ENCODE assay signal across 19 cellular contexts in genomic region chr11:133939558-133939957, GRCh38. TPM values are rescaled to one million over a fixed set of nuclear protein-coding genes. Genes with fewer than 3 reads are reported as not detected.
DNase-seq lines count a peak whose midpoint lies in the region; ATAC-seq, FAIRE-seq and TF ChIP-seq lines count a peak whose summit lies in the region.
"Had no signal": no experiment of that assay in that cellular context is flagged by ENCODE, and none has a peak within 500 bp of the region (broad histone marks: within the 10 kb centered on the region; RNA-seq: fewer than 3 reads in every experiment).

No MANE protein-coding gene starts in this region.

- CTCF ChIA-PET in H1 (lab: Charles Lee; ENCODE audit: partially characterized antibody), result interaction anchor here (0.9 to 3.3 kb wide), 4 partner anchors 8 to 91 kb away, joined by 3 to 21 read pairs (median 3); no protein-coding TSS in a partner anchor

- H2BK120ac ChIP-seq in H1 (replicated peaks; ENCODE audit: low read depth, low read length), result no peak overlapping the region
- no peak overlapping the region for H2BK120ac ChIP-seq in trophoblast cell (ENCODE audit: insufficient read depth, low read length, poor library complexity)

- H3K27me3 ChIP-seq in WERI-Rb-1 (ENCODE audit: insufficient read depth, low read depth, severe bottlenecking) (no peaks in the 10 kb centered on the region), H1 (replicated peaks in 1 of 4; ENCODE audit: control insufficient read depth in 3 of 4, extremely low read depth in 1 of 4, insufficient read depth in 3 of 4, low read length in 3 of 4) (no peaks in the 10 kb centered on the region), trophoblast cell (ENCODE audit: insufficient read depth, low read length) (no peaks in the 10 kb centered on the region)
- H3K27me3 ChIP-seq: BE2C had no signal

- H3K36me3 ChIP-seq in WERI-Rb-1, result peaks cover 57% of the 10 kb centered on the region
- peaks cover 0 to 19% (median 13%) of the 10 kb centered on the region in 4 experiments; a peak in 5 of 8 replicates for H3K36me3 ChIP-seq in H1 (ENCODE audit: control insufficient read depth in 2 of 4, insufficient read depth in 4 of 4, low read length in 3 of 4)
- H3K36me3 ChIP-seq in trophoblast cell (ENCODE audit: control insufficient read depth in 1 of 2, insufficient read depth in 2 of 2, low read length in 2 of 2), result no peaks in the 10 kb centered on the region
- H3K36me3 ChIP-seq: HAP-1 had no signal

- intact Hi-C loops in Right ventricle myocardium inferior (cut with DNase I), result no loop called here
- intact Hi-C loops in left ventricle myocardium superior (cut with micrococcal nuclease), result no loop called here

- no peaks in the 10 kb centered on the region for H3K23me2 ChIP-seq in H1 (ENCODE audit: low read depth, low read length)

- H3K18ac ChIP-seq in H1 (ENCODE audit: extremely low read depth, low read length) (no peak overlapping the region), trophoblast cell (ENCODE audit: low read length) (no peak overlapping the region)

- H2BK5ac ChIP-seq in H1 (ENCODE audit: low read depth, low read length), result peak overlapping the region; percentile 60; the same call in 1 of the 2 replicates
- no peak overlapping the region for H2BK5ac ChIP-seq in trophoblast cell (ENCODE audit: low read depth, low read length, poor library complexity)

- ATAC-seq in Right ventricle myocardium inferior, result no peak
- no peak for ATAC-seq in left ventricle myocardium superior
- ATAC-seq in HG02938 (IDR thresholded peaks at IDR 0.05; ENCODE audit: unreplicated experiment), result no peak
- ATAC-seq: K562 had no signal

- H2BK20ac ChIP-seq in H1 (ENCODE audit: low read length), result no peak overlapping the region

- H2AK5ac ChIP-seq in H1 (ENCODE audit: low read depth, low read length), result no peak overlapping the region; the same call in 1 of the 2 replicates
- no peak overlapping the region for H2AK5ac ChIP-seq in trophoblast cell (ENCODE audit: low read length)

- no peak overlapping the region for H2BK15ac ChIP-seq in H1 (ENCODE audit: low read length)

- H3K27ac ChIP-seq in WERI-Rb-1, result peak overlapping the region; percentile 60; the same call in 1 of the 2 replicates
- no peak overlapping the region for H3K27ac ChIP-seq in H1 (ENCODE audit: low read depth, low read length)
- H3K27ac ChIP-seq in trophoblast cell (ENCODE audit: low read depth, low read length), result no peak overlapping the region
- H3K27ac ChIP-seq: HL-60 had no signal

- H3K4me3 ChIP-seq in WERI-Rb-1 (ENCODE audit: low read depth, low read length), result no peak overlapping the region
- no peak overlapping the region for H3K4me3 ChIP-seq in H1 (ENCODE audit: extremely low read depth in 1 of 4, insufficient read depth in 2 of 4, low read depth in 3 of 4, low read length in 4 of 4)
- peak overlapping the region; percentile 6 for H3K4me3 ChIP-seq in trophoblast cell (ENCODE audit: low read depth, low read length)
- H3K4me3 ChIP-seq: HAP-1, K562 had no signal

- H3K9me3 ChIP-seq in WERI-Rb-1 (ENCODE audit: severe bottlenecking) (no peaks in the 10 kb centered on the region), H1 (ENCODE audit: insufficient read depth in 2 of 2, low read depth in 1 of 2, low read length in 1 of 2) (peaks cover 0 to 7% of the 10 kb centered on the region in 2 experiments; a peak in 1 of 4 replicates), trophoblast cell (ENCODE audit: insufficient read depth, low read depth, low read length) (peaks cover 12% of the 10 kb centered on the region)
- H3K9me3 ChIP-seq: BE2C, HAP-1 had no signal

- H3K4me1 ChIP-seq in H1 (replicated peaks in 1 of 4; ENCODE audit: control insufficient read depth in 3 of 4, insufficient read depth in 4 of 4, low read length in 3 of 4) (no peaks in the 10 kb centered on the region; a peak in 1 of 7 replicates), trophoblast cell (ENCODE audit: control insufficient read depth in 1 of 2, insufficient read depth in 2 of 2, low read length in 2 of 2) (peaks cover 6 to 8% of the 10 kb centered on the region in 2 experiments)
- H3K4me1 ChIP-seq: HAP-1 had no signal

- H3K79me1 ChIP-seq in H1 (ENCODE audit: low read depth, low read length) (peaks cover 11% of the 10 kb centered on the region; the same call in 1 of the 2 replicates), trophoblast cell (ENCODE audit: low read length) (no peaks in the 10 kb centered on the region)

- no peak overlapping the region for H3K23ac ChIP-seq in H1 (ENCODE audit: insufficient read length)
- H3K23ac ChIP-seq in trophoblast cell (ENCODE audit: low read length), result no peak overlapping the region

- H3K79me2 ChIP-seq in H1 (ENCODE audit: control insufficient read depth in 1 of 2, insufficient read depth in 2 of 2, low read length in 2 of 2) (peaks cover 0 to 4% of the 10 kb centered on the region in 2 experiments; a peak in 1 of 4 replicates), trophoblast cell (ENCODE audit: control insufficient read depth, insufficient read depth, low read length, poor library complexity) (no peaks in the 10 kb centered on the region)

- FAIRE-seq in H1 (lab: Jason Lieb, UNC), result no peak
- FAIRE-seq: GM18507, K562 had no signal

- H3K4me2 ChIP-seq in H1 (ENCODE audit: insufficient read depth in 1 of 2, low read depth in 2 of 2, low read length in 2 of 2) (no peak overlapping the region), trophoblast cell (ENCODE audit: low read length) (no peak overlapping the region)

- H4K8ac ChIP-seq in H1 (ENCODE audit: extremely low read depth, insufficient read depth, low read length), result no peak overlapping the region
- no peak overlapping the region for H4K8ac ChIP-seq in trophoblast cell (ENCODE audit: low read depth, low read length)

- no peak overlapping the region for H4K5ac ChIP-seq in H1 (ENCODE audit: insufficient read length, low read depth, low read length)

- no peak overlapping the region for H4K91ac ChIP-seq in H1 (replicated peaks; ENCODE audit: insufficient read length, low read length)
- no peak overlapping the region for H4K91ac ChIP-seq in trophoblast cell (ENCODE audit: low read depth, low read length)

- no peak overlapping the region for H4K12ac ChIP-seq in trophoblast cell (ENCODE audit: low read depth, low read length)

- no peak for TF ChIP-seq CTCF in WERI-Rb-1 (IDR thresholded peaks at IDR 0.05; ENCODE audit: low read depth, low read length)
- TF ChIP-seq CTCF in H1 (IDR thresholded peaks at IDR 0.05; ENCODE audit: control extremely low read depth in 1 of 3, insufficient read depth in 1 of 3, low read depth in 1 of 3, low read length in 3 of 3), result no peak

- TF ChIP-seq EP300 in H1 (IDR thresholded peaks at IDR 0.05; ENCODE audit: borderline replicate concordance in 1 of 2, low read depth in 2 of 2, low read length in 2 of 2), result no peak

- no peak for TF ChIP-seq POLR2A in H1 (IDR thresholded peaks at IDR 0.05; ENCODE audit: control extremely low read depth in 1 of 2, low read depth in 2 of 2, low read length in 2 of 2)

- no peak overlapping the region for H3K56ac ChIP-seq in H1 (replicated peaks; ENCODE audit: insufficient read length, low read depth, low read length)

- no peak overlapping the region for H3K9ac ChIP-seq in H1 (replicated peaks in 1 of 4; ENCODE audit: extremely low read depth in 1 of 4, low read depth in 3 of 4, low read length in 3 of 4)
- H3K9ac ChIP-seq in trophoblast cell (ENCODE audit: low read length), result no peak overlapping the region

- TF ChIP-seq RAD21 in H1 (IDR thresholded peaks at IDR 0.05 in 1 of 2, conservative IDR thresholded peaks at IDR 0.05 in 1 of 2; ENCODE audit: low read depth in 2 of 2, low read length in 2 of 2), result no peak

- H2AFZ ChIP-seq in H1 (ENCODE audit: low read length), result no peak overlapping the region
- no peak overlapping the region for H2AFZ ChIP-seq in trophoblast cell (ENCODE audit: insufficient read depth, low read length, poor library complexity)

- DNase-seq in Right ventricle myocardium inferior (ENCODE audit: missing footprints) (peak; percentile 31), left ventricle myocardium superior (no peak), WERI-Rb-1 (no peak), H1 (ENCODE audit: low read depth in 1 of 2, low spot score in 2 of 2) (no peak), trophoblast cell (no peak), COLO668 (lab: John Stamatoyannopoulos, UW; ENCODE audit: unreplicated experiment) (no peak), GDM1 (lab: John Stamatoyannopoulos, UW) (no peak)
- DNase-seq: BE2C; C1 segment of cervical spinal cord; CD4-positive, alpha-beta T cell; DND-41; EL; GOT3; IMR-90 had no signal

- H2BK12ac ChIP-seq in H1 (ENCODE audit: low read depth, low read length) (peak overlapping the region; percentile 39; the same call in 1 of the 2 replicates), trophoblast cell (ENCODE audit: low read length) (no peak overlapping the region)

- H3K14ac ChIP-seq in H1 (ENCODE audit: insufficient read length) (no peak overlapping the region), trophoblast cell (ENCODE audit: low read length) (no peak overlapping the region)

- H3K4ac ChIP-seq in H1 (replicated peaks; ENCODE audit: insufficient read length, low read depth, low read length), result no peak overlapping the region
- H3K4ac ChIP-seq in trophoblast cell (ENCODE audit: low read depth, low read length), result no peak overlapping the region

- H4K20me1 ChIP-seq in H1 (replicated peaks in 1 of 2; ENCODE audit: control insufficient read depth in 1 of 2, insufficient read depth in 2 of 2, low read length in 2 of 2), result peaks cover under 1 to 8% of the 10 kb centered on the region in 2 experiments

- POLR2A ChIA-PET in H1 (lab: Charles Lee; ENCODE audit: partially characterized antibody), result no interaction called here

- 90 to 100% methylated on average over 2 to 30 of the region's 30 CpGs for WGBS in H1 (ENCODE audit: extremely low coverage in 1 of 2, insufficient coverage in 1 of 2, insufficient read length in 1 of 2, insufficient replicate concordance in 2 of 2, low coverage in 1 of 2, low lambda C conversion rate in 2 of 2, missing lambda C conversion rate in 1 of 2), 2 experiments
- WGBS in trophoblast cell (ENCODE audit: extremely low coverage, insufficient coverage, insufficient read length), result 93% methylated on average over 16 of the region's 30 CpGs

TF ChIP-seq in H1, 55 proteins besides CTCF, POLR2A, EP300 and RAD21 (continues in another document):
- TF ChIP-seq PHF8 (conservative IDR thresholded peaks at IDR 0.05; ENCODE audit: low read depth, low read length), result no peak
- no peak for TF ChIP-seq TBP (IDR thresholded peaks at IDR 0.05; ENCODE audit: low read depth, low read length)

RNA-seq across cellular contexts. Expression of gene IGSF9B, which starts 17.2 kb away (rescaled TPM):
- 41.7 TPM for total RNA-seq in Right ventricle myocardium inferior
- 34.5 TPM for total RNA-seq in left ventricle myocardium superior
- 42.3 and 49.2 TPM in 2 replicates for total RNA-seq in H1 (2021; fragmentation: NEBNext Ultra II Directional; extraction: Animal tissue kit (Norgen Biotek cat#: 25700))
- 16.5 and 23.6 TPM in 2 replicates for polyA plus RNA-seq in H1 (2011; rRNA removed)
- polyA plus RNA-seq in H1 (2011; cell fraction: cytosol; rRNA removed), result 15.7 TPM
- 61.7 TPM for polyA plus RNA-seq in H1 (2011; cell fraction: nucleus; rRNA removed)
- 13.6 to 23.1 TPM (median 21.3 TPM) in 4 replicates for polyA plus RNA-seq in H1 (2012, experiment 1 of 2)
- 8.1 TPM for polyA plus RNA-seq in H1 (2012, experiment 2 of 2)
- polyA plus RNA-seq in H1 (2013, experiment 1 of 2), result 15.1 TPM
- 14.1 TPM for polyA plus RNA-seq in H1 (2013, experiment 2 of 2)
- 73.6 and 79.6 TPM in 2 replicates for polyA minus RNA-seq in H1 (2011; rRNA and poly(A)+ RNA removed)
- polyA minus RNA-seq in H1 (2011; cell fraction: cytosol; rRNA and poly(A)+ RNA removed), result 29.4 TPM
- polyA minus RNA-seq in H1 (2011; cell fraction: nucleus; rRNA and poly(A)+ RNA removed), result 44.5 TPM
- polyA plus RNA-seq in trophoblast cell (2013), result 0.40 and 0.77 TPM in 2 replicates
- polyA plus RNA-seq: K562 had no signal
